2 cellular contexts compared by ENCODE assay signal in the genomic region with DNA sequence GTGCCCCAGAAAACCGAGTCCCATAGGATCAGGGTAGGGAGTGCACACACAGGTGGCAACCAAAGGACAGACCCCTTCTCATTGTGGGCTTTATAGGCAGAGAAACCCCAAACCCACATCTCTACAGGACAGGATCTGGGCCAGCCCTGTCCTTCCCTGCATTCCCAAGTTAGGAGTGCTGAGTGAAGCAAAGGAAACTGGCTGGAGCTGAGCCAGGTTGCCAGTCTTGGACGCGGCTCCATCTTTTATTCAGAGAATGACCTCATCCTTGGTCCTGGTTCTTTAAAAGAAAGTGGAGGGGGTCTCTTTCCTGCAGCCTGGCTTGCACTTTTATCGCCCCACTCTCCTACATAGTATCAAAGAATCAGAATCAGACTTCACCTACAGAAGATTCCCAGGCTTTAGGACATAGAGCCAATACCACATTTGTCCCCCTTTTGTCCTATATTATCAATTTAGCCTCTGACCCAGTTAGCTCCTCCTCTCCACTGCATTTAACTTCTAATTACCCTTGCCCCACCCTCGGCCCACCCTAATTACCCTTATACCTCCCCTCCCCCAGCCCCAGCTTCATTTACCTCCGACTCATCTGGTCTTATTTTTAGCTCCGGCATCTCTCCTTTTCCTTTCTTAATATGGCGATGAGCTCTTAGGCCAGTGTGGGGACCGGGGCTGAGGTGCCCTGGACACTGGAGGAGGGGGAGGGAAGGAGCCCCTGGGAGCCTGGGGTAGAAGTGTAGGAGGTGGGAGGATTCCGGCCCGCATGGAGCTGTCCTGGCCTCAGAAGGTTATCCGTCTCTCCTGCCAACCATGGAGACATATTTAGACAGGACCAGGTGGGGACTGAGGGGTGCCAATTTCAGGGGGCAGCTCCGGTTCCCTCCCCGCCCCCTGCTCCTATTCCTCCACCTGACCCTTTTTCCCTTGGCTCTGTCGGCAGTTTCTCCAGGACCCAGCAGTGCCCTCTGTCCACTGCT.
TF ChIP-seq lines count a peak whose summit lies in the region.

A gene (plus strand): TSS at position 927 of the 977 bp plus-strand sequence. CDS start 177 bp downstream, outside the sequence.

TF ChIP-seq in Ishikawa, 13 proteins besides CTCF, POLR2A, EP300 and RAD21 (continued from another document):
- TF ChIP-seq YY1 (IDR thresholded peaks at IDR 0.05; ENCODE audit: low read depth), result peak; percentile 34; the same call in 1 of the 2 replicates
- no peak for TF ChIP-seq ZBTB7A (IDR thresholded peaks at IDR 0.05; ENCODE audit: low read depth)
- TF ChIP-seq CEBPB (IDR thresholded peaks at IDR 0.05), result no peak
- peak; percentile 69 for TF ChIP-seq NFIC (IDR thresholded peaks at IDR 0.05)
- TF ChIP-seq, protein P1, sequence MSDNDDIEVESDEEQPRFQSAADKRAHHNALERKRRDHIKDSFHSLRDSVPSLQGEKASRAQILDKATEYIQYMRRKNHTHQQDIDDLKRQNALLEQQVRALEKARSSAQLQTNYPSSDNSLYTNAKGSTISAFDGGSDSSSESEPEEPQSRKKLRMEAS (IDR thresholded peaks at IDR 0.05), result no peak

TF ChIP-seq in neural cell, 6 proteins besides CTCF, POLR2A, EP300 and RAD21 (continued from another document):
- TF ChIP-seq, protein P2, sequence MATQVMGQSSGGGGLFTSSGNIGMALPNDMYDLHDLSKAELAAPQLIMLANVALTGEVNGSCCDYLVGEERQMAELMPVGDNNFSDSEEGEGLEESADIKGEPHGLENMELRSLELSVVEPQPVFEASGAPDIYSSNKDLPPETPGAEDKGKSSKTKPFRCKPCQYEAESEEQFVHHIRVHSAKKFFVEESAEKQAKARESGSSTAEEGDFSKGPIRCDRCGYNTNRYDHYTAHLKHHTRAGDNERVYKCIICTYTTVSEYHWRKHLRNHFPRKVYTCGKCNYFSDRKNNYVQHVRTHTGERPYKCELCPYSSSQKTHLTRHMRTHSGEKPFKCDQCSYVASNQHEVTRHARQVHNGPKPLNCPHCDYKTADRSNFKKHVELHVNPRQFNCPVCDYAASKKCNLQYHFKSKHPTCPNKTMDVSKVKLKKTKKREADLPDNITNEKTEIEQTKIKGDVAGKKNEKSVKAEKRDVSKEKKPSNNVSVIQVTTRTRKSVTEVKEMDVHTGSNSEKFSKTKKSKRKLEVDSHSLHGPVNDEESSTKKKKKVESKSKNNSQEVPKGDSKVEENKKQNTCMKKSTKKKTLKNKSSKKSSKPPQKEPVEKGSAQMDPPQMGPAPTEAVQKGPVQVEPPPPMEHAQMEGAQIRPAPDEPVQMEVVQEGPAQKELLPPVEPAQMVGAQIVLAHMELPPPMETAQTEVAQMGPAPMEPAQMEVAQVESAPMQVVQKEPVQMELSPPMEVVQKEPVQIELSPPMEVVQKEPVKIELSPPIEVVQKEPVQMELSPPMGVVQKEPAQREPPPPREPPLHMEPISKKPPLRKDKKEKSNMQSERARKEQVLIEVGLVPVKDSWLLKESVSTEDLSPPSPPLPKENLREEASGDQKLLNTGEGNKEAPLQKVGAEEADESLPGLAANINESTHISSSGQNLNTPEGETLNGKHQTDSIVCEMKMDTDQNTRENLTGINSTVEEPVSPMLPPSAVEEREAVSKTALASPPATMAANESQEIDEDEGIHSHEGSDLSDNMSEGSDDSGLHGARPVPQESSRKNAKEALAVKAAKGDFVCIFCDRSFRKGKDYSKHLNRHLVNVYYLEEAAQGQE (IDR thresholded peaks at IDR 0.05; ENCODE audit: borderline replicate concordance), result no peak
- TF ChIP-seq SMC3 (conservative IDR thresholded peaks at IDR 0.05; ENCODE audit: poor library complexity) (no peak), POLR2AphosphoS5 (IDR thresholded peaks at IDR 0.05) (no peak), EZH2 (IDR thresholded peaks at IDR 0.05; ENCODE audit: borderline replicate concordance, insufficient read depth, low read length, poor library complexity, severe bottlenecking) (no peak), MXI1 (conservative IDR thresholded peaks at IDR 0.05; ENCODE audit: poor library complexity, severe bottlenecking) (no peak)
TF ChIP-seq in neural cell: peak in this region for 0.
